Comparison of ENCODE assay signal across 8 cellular contexts in the genomic region with DNA sequence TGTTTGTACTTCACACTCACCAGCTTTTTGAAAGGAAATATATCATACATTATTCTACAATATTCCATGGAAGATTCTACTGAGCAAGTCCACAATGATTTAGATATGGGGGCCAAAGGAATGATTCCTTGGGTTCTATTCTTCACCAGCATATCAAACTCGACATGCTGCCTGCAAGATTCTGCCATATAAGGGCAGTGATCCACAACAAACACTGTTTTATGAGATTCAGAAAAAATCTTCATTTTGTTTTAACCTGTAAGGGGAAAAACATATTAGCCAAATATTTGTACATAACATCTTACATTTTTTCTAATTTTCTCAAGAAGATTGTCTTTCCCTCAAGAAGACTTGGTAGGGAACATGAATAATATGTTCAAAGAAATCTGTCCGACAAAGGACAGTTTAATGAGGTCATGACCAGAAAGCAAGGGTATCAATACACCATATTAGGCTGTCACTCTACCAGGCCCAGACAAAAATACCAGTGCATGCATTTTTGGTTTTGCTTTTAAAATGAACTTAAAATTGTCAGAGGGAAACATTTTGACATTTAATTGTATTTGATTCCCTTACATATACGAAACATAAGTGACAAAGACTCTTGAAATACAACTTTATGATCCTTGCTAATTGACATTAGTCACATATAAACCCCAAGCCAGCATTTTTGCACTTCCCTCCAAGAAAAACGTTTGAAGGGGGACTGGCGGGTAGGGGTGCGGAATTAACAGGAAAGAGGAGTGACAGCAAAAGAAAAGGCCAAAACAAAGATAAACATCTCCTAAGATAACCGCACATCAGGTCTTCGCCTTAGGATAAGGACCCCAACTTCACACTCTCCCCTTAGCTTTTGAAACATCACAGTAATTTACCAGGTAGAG. TPM values are rescaled to one million over a fixed set of nuclear protein-coding genes. Genes with fewer than 3 reads are reported as not detected.
DNase-seq lines count a peak whose midpoint lies in the region; ATAC-seq and TF ChIP-seq lines count a peak whose summit lies in the region.

No MANE protein-coding gene starts in this region.

- peak overlapping the region; percentile 96 to 99 for H3K4me3 ChIP-seq in cardiac fibroblast (replicated peaks in 1 of 2; ENCODE audit: low read depth in 2 of 2, low read length in 2 of 2)

- DNase-seq in Daoy (ENCODE audit: low read depth), result peak; percentile 14
- DNase-seq in M059J (ENCODE audit: low read depth), result peak; percentile 33
- DNase-seq in cardiac fibroblast (ENCODE audit: low read depth in 2 of 2), result no peak
- no peak for DNase-seq in naive B cell
- no peak for DNase-seq in head of caudate nucleus
- DNase-seq in RWPE1 (ENCODE audit: low spot score), result no peak
- no peak for DNase-seq in GM19240 (ENCODE audit: insufficient read length, low spot score)
- no peak for DNase-seq in stimulated activated CD4-positive, alpha-beta T cell treated with anti-CD3 and anti-CD28 coated beads, Interleukin-2, amount 100 ng/mL, for 24 hours

- peaks cover 8 to 18% of the 10 kb centered on the region in 2 donors for H3K36me3 Mint-ChIP-seq in naive B cell

- H3K4me1 Mint-ChIP-seq in naive B cell, result peaks cover 39 to 78% (median 73%) of the 10 kb centered on the region in 3 donors

- CTCF ChIA-PET in RWPE1 (lab: Yijun Ruan, JAX), result interaction anchor here (0.6 to 0.8 kb wide), 2 partner anchors 14 to 421 kb away, joined by 3 to 4 read pairs; no protein-coding TSS in a partner anchor

- intact Hi-C loops in head of caudate nucleus (cut with DNase I), result loop anchor here (10.0 kb wide), 1 partner anchor 82 kb away; no protein-coding TSS in a partner anchor

- no peak for ATAC-seq in naive B cell (ENCODE audit: low read depth in 2 of 2)

- H3K9me3 Mint-ChIP-seq in naive B cell, result no peaks in the 10 kb centered on the region

- peak overlapping the region; percentile 90 to 100 (median 98) for H3K4me3 Mint-ChIP-seq in naive B cell

- peak overlapping the region; percentile 73 to 99 (median 99) for H3K27ac Mint-ChIP-seq in naive B cell

- H3K27me3 Mint-ChIP-seq in naive B cell, result no peaks in the 10 kb centered on the region

- POLR2A ChIA-PET in RWPE1 (lab: Yijun Ruan, JAX; ENCODE audit: low non-redundant PET), result no interaction called here

- H3K27ac ChIP-seq in RWPE1, result no peak overlapping the region

- TF ChIP-seq CTCF in cardiac fibroblast (IDR thresholded peaks at IDR 0.05; ENCODE audit: low read depth, low read length), result no peak
- TF ChIP-seq CTCF in RWPE1 (conservative IDR thresholded peaks at IDR 0.05; ENCODE audit: low read depth), result no peak

RNA-seq across cellular contexts. Expression of a gene that starts 1.0 kb away (rescaled TPM):
- total RNA-seq in Daoy (2014; rRNA removed; shearing (Covaris generic)), result 76.3 and 131 TPM in 2 replicates
- total RNA-seq in M059J (2014; rRNA removed; shearing (Covaris generic)), result 44.3 and 71.4 TPM in 2 replicates
- 10 to 100 TPM in 4 of 6 donors, 1 to 10 TPM in 2; 5.0 to 23.3 (median 14.7) TPM for polyA plus RNA-seq in naive B cell (ENCODE audit: low read depth in 6 of 6)

RNA-seq across cellular contexts. Expression of a gene that starts 1.5 kb away (rescaled TPM):
- 99.2 and 127 TPM in 2 replicates for total RNA-seq in Daoy (2014; rRNA removed; shearing (Covaris generic))
- 46.2 and 63.2 TPM in 2 replicates for total RNA-seq in M059J (2014; rRNA removed; shearing (Covaris generic))
- 10 to 100 TPM; 54.2 to 68.4 (median 59.5) TPM for polyA plus RNA-seq in naive B cell (ENCODE audit: low read depth in 6 of 6)

Comparison
In these comparisons a context has a peak if more than half of its experiments do, and no peak if none do; other contexts are left out.
1. DNase-seq: peak in Daoy (single experiment) and M059J (single experiment); none in cardiac fibroblast (0 of 2), naive B cell (single experiment), head of caudate nucleus (0 of 42), RWPE1 (single experiment), GM19240 (single experiment) and stimulated activated CD4-positive, alpha-beta T cell treated with anti-CD3 and anti-CD28 coated beads, Interleukin-2, amount 100 ng/mL, for 24 hours (0 of 2).